In genomic region chr15:60372756-60373155, GRCh38 we compare ENCODE assay signal across 16 cellular contexts. TPM values are rescaled to one million over a fixed set of nuclear protein-coding genes. Genes with fewer than 3 reads are reported as not detected.
DNase-seq lines count a peak whose midpoint lies in the region; ATAC-seq and TF ChIP-seq lines count a peak whose summit lies in the region.
"Had no signal": no experiment of that assay in that cellular context is flagged by ENCODE, and none has a peak within 500 bp of the region (broad histone marks: within the 10 kb centered on the region; RNA-seq: fewer than 3 reads in every experiment).

No MANE protein-coding gene starts in this region.

- H3K27me3 ChIP-seq in HAP-1 (ENCODE audit: low read depth), result no peaks in the 10 kb centered on the region

- H3K9me2 ChIP-seq in OCI-LY7 (ENCODE audit: insufficient read depth, low read length), result no peaks in the 10 kb centered on the region

- POLR2A ChIA-PET in MCF 10A (lab: Yijun Ruan, JAX), result interaction anchor here (0.9 to 10.1 kb wide), 10 partner anchors 10 to 105 kb away, joined by 4 to 461 read pairs (median 39); partner anchors contain the start of gene ANXA2
- POLR2A ChIA-PET in OCI-LY7 (lab: Charles Lee), result interaction anchor here (0.5 to 1.1 kb wide), 3 partner anchors 194 to 1191 kb away, joined by 3 to 5 read pairs (median 3); no protein-coding TSS in a partner anchor

- CTCF ChIA-PET in MCF 10A (lab: Yijun Ruan, JAX) (interaction anchor here (0.6 to 4.8 kb wide), 5 partner anchors 12 to 1719 kb away, joined by 4 to 38 read pairs (median 7); partner anchors contain the start of gene ANXA2), OCI-LY7 (lab: Charles Lee; ENCODE audit: unreplicated experiment) (no interaction called here)

- in situ Hi-C loops in HAP-1 (cut with MboI; ENCODE audit: low sequenced_read_pairs), result no loop called here

- H3K9me3 ChIP-seq in OCI-LY7 (ENCODE audit: low read length) (no peaks in the 10 kb centered on the region), HAP-1 (no peaks in the 10 kb centered on the region)
- H3K9me3 ChIP-seq: mucosa of descending colon had no signal

- H3K36me3 Mint-ChIP-seq in activated naive CD8-positive, alpha-beta T cell treated with anti-CD3 and anti-CD28 coated beads, Interleukin-2, amount 50 U/mL, for 24 hours (ENCODE audit: low read depth), result peaks cover 23% of the 10 kb centered on the region
- H3K36me3 Mint-ChIP-seq in activated naive CD8-positive, alpha-beta T cell treated with anti-CD3 and anti-CD28 coated beads for 36 hours, result no peaks in the 10 kb centered on the region
- peaks cover 85% of the 10 kb centered on the region for H3K36me3 Mint-ChIP-seq in MCF 10A (ENCODE audit: insufficient read depth, unreplicated experiment)
- H3K36me3 Mint-ChIP-seq in mesothelial cell of epicardium, result peaks cover 52% of the 10 kb centered on the region
- H3K36me3 Mint-ChIP-seq in type B pancreatic cell, result peaks cover 56% of the 10 kb centered on the region

- no peaks in the 10 kb centered on the region for H3K79me2 ChIP-seq in OCI-LY7 (ENCODE audit: insufficient read depth, low read depth, low read length)

- H3K4me1 ChIP-seq in OCI-LY7 (ENCODE audit: insufficient read depth, low read length, poor library complexity, severe bottlenecking), result no peaks in the 10 kb centered on the region
- H3K4me1 ChIP-seq in HAP-1, result peaks cover 44% of the 10 kb centered on the region

- H3K27ac Mint-ChIP-seq in activated naive CD8-positive, alpha-beta T cell treated with anti-CD3 and anti-CD28 coated beads, Interleukin-2, amount 50 U/mL, for 24 hours, result peak overlapping the region; percentile 36
- H3K27ac Mint-ChIP-seq in activated naive CD8-positive, alpha-beta T cell treated with anti-CD3 and anti-CD28 coated beads for 36 hours, result no peak overlapping the region
- peak overlapping the region; percentile 92 for H3K27ac Mint-ChIP-seq in MCF 10A (ENCODE audit: low read depth, unreplicated experiment)
- peak overlapping the region; percentile 97 for H3K27ac Mint-ChIP-seq in mesothelial cell of epicardium
- H3K27ac Mint-ChIP-seq in type B pancreatic cell, result peak overlapping the region; percentile 90
- H3K27ac Mint-ChIP-seq: dendritic cell treated with granulocyte-macrophage colony-stimulating factor and Interleukin-4, amounts not matched to agents 40 ng/mL and 50 ng/mL, for 4 days had no signal

- no peak for DNase-seq in activated naive CD8-positive, alpha-beta T cell treated with anti-CD3 and anti-CD28 coated beads, Interleukin-2, amount 50 U/mL, for 24 hours
- no peak for DNase-seq in activated naive CD8-positive, alpha-beta T cell treated with anti-CD3 and anti-CD28 coated beads for 36 hours
- DNase-seq in MCF 10A (ENCODE audit: unreplicated experiment) (no peak), mesothelial cell of epicardium (ENCODE audit: low spot score in 2 of 2, unreplicated experiment in 2 of 2) (no peak), type B pancreatic cell (ENCODE audit: extremely low spot score, unreplicated experiment) (no peak), NCI-H526 treated with DMSO at 0.1 percent for 48 hours (lab: John Stamatoyannopoulos, UW) (no peak), OCI-LY7 (ENCODE audit: low spot score) (no peak), HAP-1 (ENCODE audit: low spot score in 2 of 2) (no peak)
- DNase-seq: activated CD4-positive, alpha-beta T cell treated with anti-CD3 and anti-CD28 coated beads for 1 hour; activated gamma-delta T cell treated with Interleukin-2 at 50 U/mL for 16 hours; EL; mucosa of descending colon; MV-4-11; NCI-H345; stimulated activated CD8-positive, alpha-beta memory T cell treated with anti-CD3 and anti-CD28 coated beads, Interleukin-4, amount 100 ng/mL, for 48 hours had no signal

- H3K36me3 ChIP-seq in OCI-LY7 (ENCODE audit: insufficient read depth, low read length) (no peaks in the 10 kb centered on the region), HAP-1 (replicated peaks) (peaks cover 81% of the 10 kb centered on the region)

- no peak overlapping the region for H2AFZ ChIP-seq in OCI-LY7 (ENCODE audit: low read length)

- no peaks in the 10 kb centered on the region for H4K20me1 ChIP-seq in OCI-LY7 (ENCODE audit: insufficient read depth, low read length)

- no peaks in the 10 kb centered on the region for H3K9me3 Mint-ChIP-seq in activated naive CD8-positive, alpha-beta T cell treated with anti-CD3 and anti-CD28 coated beads, Interleukin-2, amount 50 U/mL, for 24 hours
- no peaks in the 10 kb centered on the region for H3K9me3 Mint-ChIP-seq in activated naive CD8-positive, alpha-beta T cell treated with anti-CD3 and anti-CD28 coated beads for 36 hours
- H3K9me3 Mint-ChIP-seq in MCF 10A (ENCODE audit: unreplicated experiment), result no peaks in the 10 kb centered on the region
- no peaks in the 10 kb centered on the region for H3K9me3 Mint-ChIP-seq in mesothelial cell of epicardium
- no peaks in the 10 kb centered on the region for H3K9me3 Mint-ChIP-seq in type B pancreatic cell
- H3K9me3 Mint-ChIP-seq: dendritic cell treated with granulocyte-macrophage colony-stimulating factor and Interleukin-4, amounts not matched to agents 40 ng/mL and 50 ng/mL, for 4 days had no signal

- no peak overlapping the region for H3K4me3 Mint-ChIP-seq in activated naive CD8-positive, alpha-beta T cell treated with anti-CD3 and anti-CD28 coated beads, Interleukin-2, amount 50 U/mL, for 24 hours
- no peak overlapping the region for H3K4me3 Mint-ChIP-seq in activated naive CD8-positive, alpha-beta T cell treated with anti-CD3 and anti-CD28 coated beads for 36 hours
- H3K4me3 Mint-ChIP-seq in MCF 10A (ENCODE audit: unreplicated experiment) (peak overlapping the region; percentile 45), mesothelial cell of epicardium (no peak overlapping the region), type B pancreatic cell (peak overlapping the region; percentile 6)
- H3K4me3 Mint-ChIP-seq: dendritic cell treated with granulocyte-macrophage colony-stimulating factor and Interleukin-4, amounts not matched to agents 40 ng/mL and 50 ng/mL, for 4 days had no signal

- H3K4me2 ChIP-seq in OCI-LY7 (ENCODE audit: low read length), result no peak overlapping the region

- H3K4me3 ChIP-seq in OCI-LY7 (ENCODE audit: low read depth, low read length, poor library complexity, severe bottlenecking), result no peak overlapping the region
- H3K4me3 ChIP-seq in HAP-1, result no peak overlapping the region
- H3K4me3 ChIP-seq: mucosa of descending colon had no signal

- intact Hi-C loops in MCF 10A (cut with micrococcal nuclease), result no loop called here
- intact Hi-C loops in OCI-LY7 (cut with micrococcal nuclease; ENCODE audit: unreplicated experiment), result no loop called here

- no peak for ATAC-seq in activated naive CD8-positive, alpha-beta T cell treated with anti-CD3 and anti-CD28 coated beads, Interleukin-2, amount 50 U/mL, for 24 hours
- ATAC-seq: mucosa of descending colon had no signal

- TF ChIP-seq CTCF in MCF 10A (IDR thresholded peaks at IDR 0.05; ENCODE audit: unreplicated experiment) (no peak), mesothelial cell of epicardium (IDR thresholded peaks at IDR 0.05; ENCODE audit: unreplicated experiment) (no peak), type B pancreatic cell (conservative IDR thresholded peaks at IDR 0.05) (no peak), OCI-LY7 (conservative IDR thresholded peaks at IDR 0.05; ENCODE audit: low read length) (no peak)

- no peak overlapping the region for H3K27ac ChIP-seq in OCI-LY7 (ENCODE audit: low read depth, low read length, poor library complexity, severe bottlenecking)

- BruUV-seq in MCF 10A (replicated peaks; lab: Mats Ljungman, UMichigan) (no TSS peak), OCI-LY7 (replicated peaks; lab: Mats Ljungman, UMichigan) (no TSS peak)

- peaks cover 20% of the 10 kb centered on the region for H3K4me1 Mint-ChIP-seq in activated naive CD8-positive, alpha-beta T cell treated with anti-CD3 and anti-CD28 coated beads, Interleukin-2, amount 50 U/mL, for 24 hours
- H3K4me1 Mint-ChIP-seq in activated naive CD8-positive, alpha-beta T cell treated with anti-CD3 and anti-CD28 coated beads for 36 hours, result peaks cover 11% of the 10 kb centered on the region
- H3K4me1 Mint-ChIP-seq in MCF 10A (ENCODE audit: insufficient read depth, unreplicated experiment) (peaks cover 70% of the 10 kb centered on the region), mesothelial cell of epicardium (peaks cover 77% of the 10 kb centered on the region), type B pancreatic cell (ENCODE audit: unreplicated experiment) (peaks cover 57% of the 10 kb centered on the region)

- H3K27me3 Mint-ChIP-seq in activated naive CD8-positive, alpha-beta T cell treated with anti-CD3 and anti-CD28 coated beads, Interleukin-2, amount 50 U/mL, for 24 hours, result no peaks in the 10 kb centered on the region
- H3K27me3 Mint-ChIP-seq in activated naive CD8-positive, alpha-beta T cell treated with anti-CD3 and anti-CD28 coated beads for 36 hours, result no peaks in the 10 kb centered on the region
- H3K27me3 Mint-ChIP-seq in MCF 10A (ENCODE audit: insufficient read depth, unreplicated experiment) (no peaks in the 10 kb centered on the region), mesothelial cell of epicardium (ENCODE audit: low read depth) (no peaks in the 10 kb centered on the region), type B pancreatic cell (no peaks in the 10 kb centered on the region)
- H3K27me3 Mint-ChIP-seq: dendritic cell treated with granulocyte-macrophage colony-stimulating factor and Interleukin-4, amounts not matched to agents 40 ng/mL and 50 ng/mL, for 4 days had no signal

RNA-seq across cellular contexts. Expression of gene ANXA2, which starts 25.0 kb away (rescaled TPM):
- 10 to 100 TPM; 44.0 to 44.8 TPM for total RNA-seq in activated naive CD8-positive, alpha-beta T cell treated with anti-CD3 and anti-CD28 coated beads for 36 hours
- total RNA-seq in MCF 10A (2022) (3,317 and 3,451 TPM in 2 replicates), mesothelial cell of epicardium (1,031 to 1,044 TPM (median 1,040 TPM) in 3 replicates), type B pancreatic cell (ENCODE audit: low replicate concordance) (493 and 1,531 TPM in 2 replicates), OCI-LY7 (2022) (29.8 and 43.4 TPM in 2 replicates)
- total RNA-seq in OCI-LY7 (2014; rRNA removed; shearing (Covaris generic)), result 26.5 and 40.1 TPM in 2 replicates

Comparison
In these comparisons a context has a peak if more than half of its experiments do, and no peak if none do; other contexts are left out.
1. H3K4me3 Mint-ChIP-seq: peak in MCF 10A (single experiment) and type B pancreatic cell (single experiment); none in activated naive CD8-positive, alpha-beta T cell treated with anti-CD3 and anti-CD28 coated beads, Interleukin-2, amount 50 U/mL, for 24 hours (single experiment), activated naive CD8-positive, alpha-beta T cell treated with anti-CD3 and anti-CD28 coated beads for 36 hours (single experiment) and mesothelial cell of epicardium (single experiment).
2. RNA of gene ANXA2, which starts 25.0 kb away (total RNA-seq): 3,317 to 3,451 TPM in MCF 10A, 1,031 to 1,044 TPM in mesothelial cell of epicardium and 493 to 1,531 TPM in type B pancreatic cell; 44.0 to 44.8 TPM in activated naive CD8-positive, alpha-beta T cell treated with anti-CD3 and anti-CD28 coated beads for 36 hours and 26.5 to 43.4 TPM in OCI-LY7; every median in the first group is over 10 times any median in the second.